In the genomic region with DNA sequence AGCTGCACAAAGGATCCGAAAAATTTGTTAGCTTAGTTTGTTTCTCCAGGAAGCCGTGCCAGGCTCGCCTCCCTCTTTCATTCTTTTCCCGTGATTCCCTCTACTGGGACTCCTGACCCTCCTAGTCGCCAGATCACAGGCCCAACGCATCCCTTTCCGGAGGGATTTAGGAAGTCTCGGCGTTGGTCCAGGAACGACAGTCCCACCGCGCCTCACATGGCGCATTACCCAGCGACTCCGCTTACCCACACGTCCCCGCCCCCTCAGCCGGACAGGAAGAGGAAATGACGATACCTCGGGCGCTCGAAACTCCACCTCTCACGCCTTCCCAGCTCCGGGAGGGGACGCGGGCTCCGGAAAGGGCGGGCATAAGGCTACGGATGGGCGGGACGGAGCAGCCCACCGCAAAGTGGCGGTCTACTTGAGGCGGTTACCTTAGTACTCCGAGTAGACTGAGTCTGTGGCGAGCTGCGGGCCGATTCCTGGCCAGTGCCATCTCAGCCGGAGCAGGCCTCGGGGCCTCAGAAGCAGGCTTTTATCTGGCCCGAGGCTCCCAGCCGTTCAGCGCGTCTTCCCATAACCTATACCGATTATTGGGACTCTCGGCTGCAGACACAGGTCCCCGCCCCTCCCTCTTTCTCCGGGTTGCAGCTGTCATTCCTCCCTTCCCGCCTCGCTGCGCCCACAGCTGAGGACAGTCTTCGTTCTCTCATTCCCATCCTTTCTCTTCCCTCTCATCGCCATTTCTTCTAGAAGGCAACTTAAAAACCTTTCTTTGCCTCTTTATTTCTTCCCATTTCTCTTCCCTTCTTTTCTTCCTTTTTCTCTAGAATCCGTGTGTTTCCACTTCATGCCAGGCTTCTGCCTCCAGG, we compare ENCODE assay signal across 1 cellular context.
TF ChIP-seq lines count a peak whose summit lies in the region.

CCDC15 (plus strand) TSS at position 450 of the 872 bp plus-strand sequence. CDS start 531 bp downstream, outside the sequence.

TF ChIP-seq in HEK293, 187 proteins besides CTCF, POLR2A, EP300 and RAD21 (continued from another document):
- peak; percentile 94 for TF ChIP-seq PRDM10 (tag by site-specific recombination; IDR thresholded peaks at IDR 0.05)
- no peak for TF ChIP-seq ZNF211 (tag by site-specific recombination; IDR thresholded peaks at IDR 0.05; ENCODE audit: low read depth)
- peak; percentile 74 for TF ChIP-seq ZNF335 (tag by site-specific recombination; conservative IDR thresholded peaks at IDR 0.05)
- no peak for TF ChIP-seq ZNF596 (tag by site-specific recombination; IDR thresholded peaks at IDR 0.05)
- peak; percentile 55; the same call in 1 of the 2 replicates for TF ChIP-seq PRDM1 (tag by site-specific recombination; IDR thresholded peaks at IDR 0.05)
- no peak for TF ChIP-seq ZNF324 (tag by site-specific recombination; IDR thresholded peaks at IDR 0.05)
- no peak for TF ChIP-seq TSHZ1 (tag by site-specific recombination; IDR thresholded peaks at IDR 0.05; ENCODE audit: borderline replicate concordance)
- peak; percentile 71 for TF ChIP-seq KLF16 (tag by site-specific recombination; IDR thresholded peaks at IDR 0.05)
- peak; percentile 84 for TF ChIP-seq KLF9 (tag by site-specific recombination; IDR thresholded peaks at IDR 0.05; ENCODE audit: low read depth)
- TF ChIP-seq ZNF223 (tag by site-specific recombination; IDR thresholded peaks at IDR 0.05): no peak
- peak; percentile 70; the same call in 1 of the 2 replicates for TF ChIP-seq ZNF600 (tag by site-specific recombination; IDR thresholded peaks at IDR 0.05)
- peak; percentile 60; the same call in 1 of the 2 replicates for TF ChIP-seq IKZF3 (tag by site-specific recombination; IDR thresholded peaks at IDR 0.05)
- no peak for TF ChIP-seq ZNF514 (tag by site-specific recombination; IDR thresholded peaks at IDR 0.05)
